In the genomic region with DNA sequence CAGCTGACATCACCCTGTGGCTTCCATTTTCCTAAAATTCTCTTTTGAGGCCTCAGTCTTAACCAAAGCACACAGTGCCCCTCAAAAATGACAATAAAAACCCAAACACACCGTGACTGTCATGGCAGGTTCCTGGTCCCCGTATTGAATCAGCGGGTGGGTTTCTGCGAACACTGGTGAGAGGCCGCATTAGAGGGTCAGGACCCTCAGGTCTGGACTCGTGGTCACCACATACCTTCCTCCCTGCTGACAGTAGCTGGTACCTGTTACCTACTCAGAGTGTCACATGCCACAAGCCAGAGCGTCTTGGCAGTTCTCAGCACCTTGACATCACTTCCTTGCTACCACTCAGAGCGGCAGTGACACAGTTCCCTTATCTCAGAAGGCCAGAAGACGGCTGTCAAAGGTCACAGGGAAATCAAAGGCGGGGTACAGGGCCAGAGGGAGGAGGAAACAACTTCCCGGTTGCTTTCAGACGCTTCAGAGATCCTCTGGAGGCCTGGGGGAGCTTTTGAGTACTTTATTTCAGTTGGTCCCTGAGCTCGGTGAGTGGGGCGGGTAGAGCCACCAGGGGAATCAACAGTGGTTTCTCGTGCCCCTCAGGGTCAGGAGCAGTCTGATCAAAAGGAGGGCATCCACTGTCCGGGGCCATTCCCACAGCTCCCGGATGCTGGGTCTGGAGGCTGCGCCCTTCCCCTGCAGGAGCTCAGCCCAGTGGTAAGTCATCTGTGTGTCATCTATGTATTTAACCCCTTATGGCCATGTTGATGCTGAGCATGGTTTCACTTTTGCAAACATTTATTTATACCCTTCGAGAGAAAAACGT, we compare ENCODE assay signal across 1 cellular context.
A peak's percentile ranks its signal among the peaks of the same experiment; 100 is the strongest.
TF ChIP-seq lines count a peak whose summit lies in the region.

A gene (minus strand): TSS at position 281 of the 826 bp plus-strand sequence.
A gene with protein sequence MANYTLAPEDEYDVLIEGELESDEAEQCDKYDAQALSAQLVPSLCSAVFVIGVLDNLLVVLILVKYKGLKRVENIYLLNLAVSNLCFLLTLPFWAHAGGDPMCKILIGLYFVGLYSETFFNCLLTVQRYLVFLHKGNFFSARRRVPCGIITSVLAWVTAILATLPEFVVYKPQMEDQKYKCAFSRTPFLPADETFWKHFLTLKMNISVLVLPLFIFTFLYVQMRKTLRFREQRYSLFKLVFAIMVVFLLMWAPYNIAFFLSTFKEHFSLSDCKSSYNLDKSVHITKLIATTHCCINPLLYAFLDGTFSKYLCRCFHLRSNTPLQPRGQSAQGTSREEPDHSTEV (plus strand): TSS at position 474 of the 826 bp plus-strand sequence. CDS start 821 bp downstream, outside the sequence.

TF ChIP-seq in K562, 482 proteins besides CTCF, POLR2A, EP300 and RAD21 (continued from another document and continues in another):
- no peak; the same call in 1 of the 2 replicates for TF ChIP-seq CBX1 (IDR thresholded peaks at IDR 0.05; ENCODE audit: low read depth)
- peak; percentile 95 for TF ChIP-seq POLR2AphosphoS5 (IDR thresholded peaks at IDR 0.05; ENCODE audit: control insufficient read depth, insufficient read depth, low read depth, low read length)
- no peak for TF ChIP-seq HEY1 (CRISPR knock-in tag; IDR thresholded peaks at IDR 0.05; ENCODE audit: borderline replicate concordance)
- TF ChIP-seq NONO (IDR thresholded peaks at IDR 0.05; ENCODE audit: low read depth in 2 of 2, low read length in 1 of 2) = 0 out of 4 replicates have a peak, but pooled peaks of 1 of the 2 experiments have one; percentile 37
- TF ChIP-seq ZNF212 (CRISPR knock-in tag; IDR thresholded peaks at IDR 0.05) = 0 out of 2 replicates have a peak, but pooled peaks have one; percentile 25
- TF ChIP-seq ARNT (IDR thresholded peaks at IDR 0.05) = peak; percentile 67 to 91; a peak in 3 of 4 replicates
- TF ChIP-seq SAFB2 (IDR thresholded peaks at IDR 0.05; ENCODE audit: borderline replicate concordance, low read depth, low read length, severe bottlenecking) = no peak
- peak; percentile 70 for TF ChIP-seq BHLHE40 (IDR thresholded peaks at IDR 0.05; ENCODE audit: low read length)
- TF ChIP-seq, protein P1, sequence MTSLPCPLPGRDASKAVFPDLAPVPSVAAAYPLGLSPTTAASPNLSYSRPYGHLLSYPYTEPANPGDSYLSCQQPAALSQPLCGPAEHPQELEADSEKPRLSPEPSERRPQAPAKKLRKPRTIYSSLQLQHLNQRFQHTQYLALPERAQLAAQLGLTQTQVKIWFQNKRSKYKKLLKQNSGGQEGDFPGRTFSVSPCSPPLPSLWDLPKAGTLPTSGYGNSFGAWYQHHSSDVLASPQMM (CRISPR knock-in tag; IDR thresholded peaks at IDR 0.05) = no peak
- TF ChIP-seq MXI1 (IDR thresholded peaks at IDR 0.05; ENCODE audit: low read depth, low read length) = 0 out of 2 replicates have a peak, but pooled peaks have one; percentile 43
- TF ChIP-seq, protein P2, sequence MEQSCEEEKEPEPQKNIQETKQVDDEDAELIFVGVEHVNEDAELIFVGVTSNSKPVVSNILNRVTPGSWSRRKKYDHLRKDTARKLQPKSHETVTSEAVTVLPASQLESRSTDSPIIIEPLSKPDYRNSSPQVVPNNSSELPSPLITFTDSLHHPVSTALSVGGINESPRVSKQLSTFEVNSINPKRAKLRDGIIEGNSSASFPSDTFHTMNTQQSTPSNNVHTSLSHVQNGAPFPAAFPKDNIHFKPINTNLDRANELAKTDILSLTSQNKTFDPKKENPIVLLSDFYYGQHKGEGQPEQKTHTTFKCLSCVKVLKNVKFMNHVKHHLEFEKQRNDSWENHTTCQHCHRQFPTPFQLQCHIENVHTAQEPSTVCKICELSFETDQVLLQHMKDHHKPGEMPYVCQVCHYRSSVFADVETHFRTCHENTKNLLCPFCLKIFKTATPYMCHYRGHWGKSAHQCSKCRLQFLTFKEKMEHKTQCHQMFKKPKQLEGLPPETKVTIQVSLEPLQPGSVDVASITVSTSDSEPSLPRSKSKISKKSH (CRISPR knock-in tag; IDR thresholded peaks at IDR 0.05) = no peak
- TF ChIP-seq, protein P3, sequence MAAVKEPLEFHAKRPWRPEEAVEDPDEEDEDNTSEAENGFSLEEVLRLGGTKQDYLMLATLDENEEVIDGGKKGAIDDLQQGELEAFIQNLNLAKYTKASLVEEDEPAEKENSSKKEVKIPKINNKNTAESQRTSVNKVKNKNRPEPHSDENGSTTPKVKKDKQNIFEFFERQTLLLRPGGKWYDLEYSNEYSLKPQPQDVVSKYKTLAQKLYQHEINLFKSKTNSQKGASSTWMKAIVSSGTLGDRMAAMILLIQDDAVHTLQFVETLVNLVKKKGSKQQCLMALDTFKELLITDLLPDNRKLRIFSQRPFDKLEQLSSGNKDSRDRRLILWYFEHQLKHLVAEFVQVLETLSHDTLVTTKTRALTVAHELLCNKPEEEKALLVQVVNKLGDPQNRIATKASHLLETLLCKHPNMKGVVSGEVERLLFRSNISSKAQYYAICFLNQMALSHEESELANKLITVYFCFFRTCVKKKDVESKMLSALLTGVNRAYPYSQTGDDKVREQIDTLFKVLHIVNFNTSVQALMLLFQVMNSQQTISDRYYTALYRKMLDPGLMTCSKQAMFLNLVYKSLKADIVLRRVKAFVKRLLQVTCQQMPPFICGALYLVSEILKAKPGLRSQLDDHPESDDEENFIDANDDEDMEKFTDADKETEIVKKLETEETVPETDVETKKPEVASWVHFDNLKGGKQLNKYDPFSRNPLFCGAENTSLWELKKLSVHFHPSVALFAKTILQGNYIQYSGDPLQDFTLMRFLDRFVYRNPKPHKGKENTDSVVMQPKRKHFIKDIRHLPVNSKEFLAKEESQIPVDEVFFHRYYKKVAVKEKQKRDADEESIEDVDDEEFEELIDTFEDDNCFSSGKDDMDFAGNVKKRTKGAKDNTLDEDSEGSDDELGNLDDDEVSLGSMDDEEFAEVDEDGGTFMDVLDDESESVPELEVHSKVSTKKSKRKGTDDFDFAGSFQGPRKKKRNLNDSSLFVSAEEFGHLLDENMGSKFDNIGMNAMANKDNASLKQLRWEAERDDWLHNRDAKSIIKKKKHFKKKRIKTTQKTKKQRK (IDR thresholded peaks at IDR 0.05; ENCODE audit: borderline replicate concordance, low read depth, low read length) = 0 out of 2 replicates have a peak, but pooled peaks have one; percentile 12
- peak; percentile 56 for TF ChIP-seq EGR1 (conservative IDR thresholded peaks at IDR 0.05)
- TF ChIP-seq, protein P4, sequence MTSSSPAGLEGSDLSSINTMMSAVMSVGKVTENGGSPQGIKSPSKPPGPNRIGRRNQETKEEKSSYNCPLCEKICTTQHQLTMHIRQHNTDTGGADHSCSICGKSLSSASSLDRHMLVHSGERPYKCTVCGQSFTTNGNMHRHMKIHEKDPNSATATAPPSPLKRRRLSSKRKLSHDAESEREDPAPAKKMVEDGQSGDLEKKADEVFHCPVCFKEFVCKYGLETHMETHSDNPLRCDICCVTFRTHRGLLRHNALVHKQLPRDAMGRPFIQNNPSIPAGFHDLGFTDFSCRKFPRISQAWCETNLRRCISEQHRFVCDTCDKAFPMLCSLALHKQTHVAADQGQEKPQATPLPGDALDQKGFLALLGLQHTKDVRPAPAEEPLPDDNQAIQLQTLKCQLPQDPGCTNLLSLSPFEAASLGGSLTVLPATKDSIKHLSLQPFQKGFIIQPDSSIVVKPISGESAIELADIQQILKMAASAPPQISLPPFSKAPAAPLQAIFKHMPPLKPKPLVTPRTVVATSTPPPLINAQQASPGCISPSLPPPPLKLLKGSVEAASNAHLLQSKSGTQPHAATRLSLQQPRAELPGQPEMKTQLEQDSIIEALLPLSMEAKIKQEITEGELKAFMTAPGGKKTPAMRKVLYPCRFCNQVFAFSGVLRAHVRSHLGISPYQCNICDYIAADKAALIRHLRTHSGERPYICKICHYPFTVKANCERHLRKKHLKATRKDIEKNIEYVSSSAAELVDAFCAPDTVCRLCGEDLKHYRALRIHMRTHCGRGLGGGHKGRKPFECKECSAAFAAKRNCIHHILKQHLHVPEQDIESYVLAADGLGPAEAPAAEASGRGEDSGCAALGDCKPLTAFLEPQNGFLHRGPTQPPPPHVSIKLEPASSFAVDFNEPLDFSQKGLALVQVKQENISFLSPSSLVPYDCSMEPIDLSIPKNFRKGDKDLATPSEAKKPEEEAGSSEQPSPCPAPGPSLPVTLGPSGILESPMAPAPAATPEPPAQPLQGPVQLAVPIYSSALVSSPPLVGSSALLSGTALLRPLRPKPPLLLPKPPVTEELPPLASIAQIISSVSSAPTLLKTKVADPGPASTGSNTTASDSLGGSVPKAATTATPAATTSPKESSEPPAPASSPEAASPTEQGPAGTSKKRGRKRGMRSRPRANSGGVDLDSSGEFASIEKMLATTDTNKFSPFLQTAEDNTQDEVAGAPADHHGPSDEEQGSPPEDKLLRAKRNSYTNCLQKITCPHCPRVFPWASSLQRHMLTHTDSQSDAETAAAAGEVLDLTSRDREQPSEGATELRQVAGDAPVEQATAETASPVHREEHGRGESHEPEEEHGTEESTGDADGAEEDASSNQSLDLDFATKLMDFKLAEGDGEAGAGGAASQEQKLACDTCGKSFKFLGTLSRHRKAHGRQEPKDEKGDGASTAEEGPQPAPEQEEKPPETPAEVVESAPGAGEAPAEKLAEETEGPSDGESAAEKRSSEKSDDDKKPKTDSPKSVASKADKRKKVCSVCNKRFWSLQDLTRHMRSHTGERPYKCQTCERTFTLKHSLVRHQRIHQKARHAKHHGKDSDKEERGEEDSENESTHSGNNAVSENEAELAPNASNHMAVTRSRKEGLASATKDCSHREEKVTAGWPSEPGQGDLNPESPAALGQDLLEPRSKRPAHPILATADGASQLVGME (CRISPR knock-in tag; IDR thresholded peaks at IDR 0.05) = peak; percentile 77
- TF ChIP-seq FOXK2 (conservative IDR thresholded peaks at IDR 0.05 in 1 of 2, IDR thresholded peaks at IDR 0.05 in 1 of 2; ENCODE audit: low read depth in 2 of 2) = peak; percentile 69 to 79; a peak in 3 of 4 replicates
- TF ChIP-seq PML (IDR thresholded peaks at IDR 0.05; ENCODE audit: low read length) = peak; percentile 91
- TF ChIP-seq BDP1 (IDR thresholded peaks at IDR 0.05; ENCODE audit: insufficient read depth, insufficient read length) = no peak
- no peak for TF ChIP-seq KAT7 (CRISPR knock-in tag; IDR thresholded peaks at IDR 0.05; ENCODE audit: borderline replicate concordance)
- TF ChIP-seq, protein P5, sequence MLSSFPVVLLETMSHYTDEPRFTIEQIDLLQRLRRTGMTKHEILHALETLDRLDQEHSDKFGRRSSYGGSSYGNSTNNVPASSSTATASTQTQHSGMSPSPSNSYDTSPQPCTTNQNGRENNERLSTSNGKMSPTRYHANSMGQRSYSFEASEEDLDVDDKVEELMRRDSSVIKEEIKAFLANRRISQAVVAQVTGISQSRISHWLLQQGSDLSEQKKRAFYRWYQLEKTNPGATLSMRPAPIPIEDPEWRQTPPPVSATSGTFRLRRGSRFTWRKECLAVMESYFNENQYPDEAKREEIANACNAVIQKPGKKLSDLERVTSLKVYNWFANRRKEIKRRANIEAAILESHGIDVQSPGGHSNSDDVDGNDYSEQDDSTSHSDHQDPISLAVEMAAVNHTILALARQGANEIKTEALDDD (IDR thresholded peaks at IDR 0.05) = peak; percentile 9; the same call in 1 of the 2 replicates
- TF ChIP-seq ZNF445 (CRISPR knock-in tag; IDR thresholded peaks at IDR 0.05; ENCODE audit: low read depth) = no peak
- TF ChIP-seq, protein P6, sequence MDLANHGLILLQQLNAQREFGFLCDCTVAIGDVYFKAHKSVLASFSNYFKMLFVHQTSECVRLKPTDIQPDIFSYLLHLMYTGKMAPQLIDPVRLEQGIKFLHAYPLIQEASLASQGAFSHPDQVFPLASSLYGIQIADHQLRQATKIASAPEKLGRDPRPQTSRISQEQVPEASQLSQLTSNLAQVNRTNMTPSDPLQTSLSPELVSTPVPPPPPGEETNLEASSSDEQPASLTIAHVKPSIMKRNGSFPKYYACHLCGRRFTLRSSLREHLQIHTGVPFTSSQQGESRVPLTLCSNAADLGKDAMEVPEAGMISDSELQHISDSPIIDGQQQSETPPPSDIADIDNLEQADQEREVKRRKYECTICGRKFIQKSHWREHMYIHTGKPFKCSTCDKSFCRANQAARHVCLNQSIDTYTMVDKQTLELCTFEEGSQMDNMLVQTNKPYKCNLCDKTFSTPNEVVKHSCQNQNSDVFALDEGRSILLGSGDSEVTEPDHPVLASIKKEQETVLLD (IDR thresholded peaks at IDR 0.05) = peak; percentile 23; the same call in 1 of the 2 replicates
- TF ChIP-seq PHF8 (IDR thresholded peaks at IDR 0.05; ENCODE audit: borderline replicate concordance, low read length) = peak; percentile 70; the same call in 1 of the 2 replicates
- peak; percentile 85 for TF ChIP-seq KLF16 (IDR thresholded peaks at IDR 0.05)
- TF ChIP-seq MCM2 (IDR thresholded peaks at IDR 0.05; ENCODE audit: low read depth) = no peak
- TF ChIP-seq NBN (IDR thresholded peaks at IDR 0.05; ENCODE audit: low read depth) = peak; percentile 96
- TF ChIP-seq, protein P7, sequence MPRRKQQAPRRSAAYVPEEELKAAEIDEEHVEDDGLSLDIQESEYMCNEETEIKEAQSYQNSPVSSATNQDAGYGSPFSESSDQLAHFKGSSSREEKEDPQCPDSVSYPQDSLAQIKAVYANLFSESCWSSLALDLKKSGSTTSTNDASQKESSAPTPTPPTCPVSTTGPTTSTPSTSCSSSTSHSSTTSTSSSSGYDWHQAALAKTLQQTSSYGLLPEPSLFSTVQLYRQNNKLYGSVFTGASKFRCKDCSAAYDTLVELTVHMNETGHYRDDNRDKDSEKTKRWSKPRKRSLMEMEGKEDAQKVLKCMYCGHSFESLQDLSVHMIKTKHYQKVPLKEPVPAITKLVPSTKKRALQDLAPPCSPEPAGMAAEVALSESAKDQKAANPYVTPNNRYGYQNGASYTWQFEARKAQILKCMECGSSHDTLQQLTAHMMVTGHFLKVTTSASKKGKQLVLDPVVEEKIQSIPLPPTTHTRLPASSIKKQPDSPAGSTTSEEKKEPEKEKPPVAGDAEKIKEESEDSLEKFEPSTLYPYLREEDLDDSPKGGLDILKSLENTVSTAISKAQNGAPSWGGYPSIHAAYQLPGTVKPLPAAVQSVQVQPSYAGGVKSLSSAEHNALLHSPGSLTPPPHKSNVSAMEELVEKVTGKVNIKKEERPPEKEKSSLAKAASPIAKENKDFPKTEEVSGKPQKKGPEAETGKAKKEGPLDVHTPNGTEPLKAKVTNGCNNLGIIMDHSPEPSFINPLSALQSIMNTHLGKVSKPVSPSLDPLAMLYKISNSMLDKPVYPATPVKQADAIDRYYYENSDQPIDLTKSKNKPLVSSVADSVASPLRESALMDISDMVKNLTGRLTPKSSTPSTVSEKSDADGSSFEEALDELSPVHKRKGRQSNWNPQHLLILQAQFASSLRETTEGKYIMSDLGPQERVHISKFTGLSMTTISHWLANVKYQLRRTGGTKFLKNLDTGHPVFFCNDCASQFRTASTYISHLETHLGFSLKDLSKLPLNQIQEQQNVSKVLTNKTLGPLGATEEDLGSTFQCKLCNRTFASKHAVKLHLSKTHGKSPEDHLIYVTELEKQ (CRISPR knock-in tag; IDR thresholded peaks at IDR 0.05) = peak; percentile 51; the same call in 1 of the 2 replicates
- peak; percentile 91 for TF ChIP-seq SMARCC2 (IDR thresholded peaks at IDR 0.05; ENCODE audit: low read depth)
- TF ChIP-seq, protein P8, sequence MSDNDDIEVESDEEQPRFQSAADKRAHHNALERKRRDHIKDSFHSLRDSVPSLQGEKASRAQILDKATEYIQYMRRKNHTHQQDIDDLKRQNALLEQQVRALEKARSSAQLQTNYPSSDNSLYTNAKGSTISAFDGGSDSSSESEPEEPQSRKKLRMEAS (CRISPR knock-in tag; IDR thresholded peaks at IDR 0.05) = peak; percentile 91
- TF ChIP-seq, protein P9, sequence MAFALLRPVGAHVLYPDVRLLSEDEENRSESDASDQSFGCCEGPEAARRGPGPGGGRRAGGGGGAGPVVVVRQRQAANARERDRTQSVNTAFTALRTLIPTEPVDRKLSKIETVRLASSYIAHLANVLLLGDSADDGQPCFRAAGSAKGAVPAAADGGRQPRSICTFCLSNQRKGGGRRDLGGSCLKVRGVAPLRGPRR (CRISPR knock-in tag; IDR thresholded peaks at IDR 0.05) = 0 out of 2 replicates have a peak, but pooled peaks have one; percentile 16
- peak; percentile 88 for TF ChIP-seq NFIC (IDR thresholded peaks at IDR 0.05)
- TF ChIP-seq PHB2 (IDR thresholded peaks at IDR 0.05; ENCODE audit: low read depth) = peak; percentile 82; the same call in 1 of the 2 replicates
- peak; percentile 81; the same call in 1 of the 2 replicates for TF ChIP-seq RAD51 (IDR thresholded peaks at IDR 0.05; ENCODE audit: borderline replicate concordance, low read depth)
